11 cellular contexts compared by ENCODE assay signal in genomic region chr7:137879357-137880158, GRCh38. TPM values are rescaled to one million over a fixed set of nuclear protein-coding genes. Genes with fewer than 3 reads are reported as not detected.
DNase-seq lines count a peak whose midpoint lies in the region; ATAC-seq, FAIRE-seq and TF ChIP-seq lines count a peak whose summit lies in the region.
"Had no signal": no experiment of that assay in that cellular context is flagged by ENCODE, and none has a peak within 500 bp of the region (broad histone marks: within the 10 kb centered on the region; RNA-seq: fewer than 3 reads in every experiment).

No MANE protein-coding gene starts in this region.

- DNase-seq in H7 (peak; percentile 68), bronchial epithelial cell (ENCODE audit: low read depth) (peak; percentile 62), neural crest cell (ENCODE audit: low read depth, low spot score) (no peak), inferior parietal cortex (ENCODE audit: extremely low spot score) (no peak)
- no peak for DNase-seq in NK-92 treated with Interleukin-12 subunit alpha and Interleukin-12 subunit beta, amount 100 ng/mL, for 24 hours (lab: John Stamatoyannopoulos, UW)
- DNase-seq: central memory CD4-positive, alpha-beta T cell; DMS 273 treated with DMSO at 0.1 percent for 48 hours; naive B cell had no signal

- peaks cover 2% of the 10 kb centered on the region for H3K9me3 Mint-ChIP-seq in neural crest cell

- peaks cover 59 to 84% (median 76%) of the 10 kb centered on the region in 11 experiments for H3K36me3 ChIP-seq in BLaER1 treated with 17β-estradiol and CSF1 and Interleukin-3, amounts not matched to agents 10 nM and 100 nM
- H3K36me3 ChIP-seq in H7 (replicated peaks; ENCODE audit: control insufficient read depth, insufficient read depth, low read length), result peaks cover 12% of the 10 kb centered on the region
- peaks cover 13% of the 10 kb centered on the region for H3K36me3 ChIP-seq in bronchial epithelial cell (ENCODE audit: control insufficient read depth, insufficient read depth, low read length)

- H3K27ac Mint-ChIP-seq in neural crest cell (ENCODE audit: unreplicated experiment), result peak overlapping the region; percentile 32

- H3K4me3 Mint-ChIP-seq in neural crest cell, result peak overlapping the region; percentile 7

- no peak overlapping the region for H3K4me3 ChIP-seq in BLaER1 treated with 17β-estradiol and CSF1 and Interleukin-3, amounts not matched to agents 10 nM and 100 nM
- no peak overlapping the region for H3K4me3 ChIP-seq in H7 (ENCODE audit: insufficient read depth, low read depth, low read length)
- no peak overlapping the region for H3K4me3 ChIP-seq in bronchial epithelial cell (ENCODE audit: low read depth, low read length)

- no peaks in the 10 kb centered on the region for H3K27me3 ChIP-seq in BLaER1 treated with 17β-estradiol and CSF1 and Interleukin-3, amounts not matched to agents 10 nM and 100 nM
- no peaks in the 10 kb centered on the region for H3K27me3 ChIP-seq in H7 (ENCODE audit: control insufficient read depth, insufficient read depth, low read length)
- H3K27me3 ChIP-seq in bronchial epithelial cell (ENCODE audit: control insufficient read depth, insufficient read depth, low read length), result no peaks in the 10 kb centered on the region

- no peak for ATAC-seq in GM18498 (IDR thresholded peaks at IDR 0.05; ENCODE audit: unreplicated experiment)
- no peak for ATAC-seq in HG03175 (IDR thresholded peaks at IDR 0.05; ENCODE audit: unreplicated experiment)

- H3K9me3 ChIP-seq in BLaER1 treated with 17β-estradiol and CSF1 and Interleukin-3, amounts not matched to agents 10 nM and 100 nM (replicated peaks in 1 of 11), result peaks cover 11 to 30% (median 20%) of the 10 kb centered on the region in 11 experiments

- no peaks in the 10 kb centered on the region; a peak in 1 of 22 replicates for H4K20me1 ChIP-seq in BLaER1 treated with 17β-estradiol and CSF1 and Interleukin-3, amounts not matched to agents 10 nM and 100 nM

- H3K27me3 Mint-ChIP-seq in neural crest cell (ENCODE audit: low read depth), result no peaks in the 10 kb centered on the region
- H3K27me3 Mint-ChIP-seq: naive B cell had no signal

- H3K4me2 ChIP-seq in BLaER1 treated with 17β-estradiol and CSF1 and Interleukin-3, amounts not matched to agents 10 nM and 100 nM, result peak overlapping the region; percentile 23 to 58 (median 42); a peak in 20 of 22 replicates

- H3K4me1 ChIP-seq in BLaER1 treated with 17β-estradiol and CSF1 and Interleukin-3, amounts not matched to agents 10 nM and 100 nM, result peaks cover 26 to 50% (median 38%) of the 10 kb centered on the region in 10 experiments

- H3K27ac ChIP-seq in BLaER1 treated with 17β-estradiol and CSF1 and Interleukin-3, amounts not matched to agents 10 nM and 100 nM, result peak overlapping the region in 9 of 11 experiments; percentile 4 to 58 (median 32); a peak in 13 of 22 replicates

- peaks cover 58% of the 10 kb centered on the region for H3K36me3 Mint-ChIP-seq in neural crest cell (ENCODE audit: low read depth)

- no peak for FAIRE-seq in bronchial epithelial cell (lab: Jason Lieb, UNC)

- peaks cover 35% of the 10 kb centered on the region for H3K4me1 Mint-ChIP-seq in neural crest cell
- H3K4me1 Mint-ChIP-seq: naive B cell had no signal

- TF ChIP-seq CTCF in bronchial epithelial cell (IDR thresholded peaks at IDR 0.05; ENCODE audit: insufficient read depth, low read length, severe bottlenecking), result no peak
- TF ChIP-seq CTCF in neural crest cell (conservative IDR thresholded peaks at IDR 0.05), result no peak

- peak overlapping the region in 1 of 11 experiments; percentile 20; a peak in 2 of 22 replicates for H3K9ac ChIP-seq in BLaER1 treated with 17β-estradiol and CSF1 and Interleukin-3, amounts not matched to agents 10 nM and 100 nM

RNA-seq across cellular contexts. Expression of gene DGKI, which starts 32.8 kb away (rescaled TPM):
- 0.04 and 0.14 TPM in 2 replicates for total RNA-seq in H7 (2014; rRNA removed; shearing (Covaris generic))
- under 0.01 and 0.38 TPM in 2 replicates for total RNA-seq in bronchial epithelial cell
- 2.2 and 3.3 TPM in 2 replicates for total RNA-seq in neural crest cell

Comparison
In these comparisons a context has a peak if more than half of its experiments do, and no peak if none do; other contexts are left out.
1. DNase-seq: peak in H7 (single experiment) and bronchial epithelial cell (single experiment); none in neural crest cell (single experiment), inferior parietal cortex (single experiment) and NK-92 treated with Interleukin-12 subunit alpha and Interleukin-12 subunit beta, amount 100 ng/mL, for 24 hours (single experiment).